26 cellular contexts compared by ENCODE assay signal in genomic region chr1:30322859-30323257, GRCh38.
A peak's percentile ranks its signal among the peaks of the same experiment; 100 is the strongest.
DNase-seq lines count a peak whose midpoint lies in the region; ATAC-seq, FAIRE-seq and TF ChIP-seq lines count a peak whose summit lies in the region.
"Had no signal": no experiment of that assay in that cellular context is flagged by ENCODE, and none has a peak within 500 bp of the region (broad histone marks: within the 10 kb centered on the region; RNA-seq: fewer than 3 reads in every experiment).

No MANE protein-coding gene starts in this region.

- peaks cover 6% of the 10 kb centered on the region for H3K27me3 Mint-ChIP-seq in Caco-2 (ENCODE audit: insufficient read depth, unreplicated experiment)

- no peak for TF ChIP-seq CTCF in right atrium auricular region (IDR thresholded peaks at IDR 0.05)
- TF ChIP-seq CTCF in OCI-LY7 (conservative IDR thresholded peaks at IDR 0.05; ENCODE audit: low read length) = peak; percentile 47; the same call in 1 of the 2 replicates
- TF ChIP-seq CTCF in Caco-2 (IDR thresholded peaks at IDR 0.05; ENCODE audit: insufficient read depth in 1 of 2, low read depth in 1 of 2, low read length in 1 of 2, severe bottlenecking in 1 of 2, unreplicated experiment in 1 of 2) = no peak

- no peak overlapping the region for H3K27ac Mint-ChIP-seq in Caco-2 (ENCODE audit: unreplicated experiment)
- H3K27ac Mint-ChIP-seq: CD8-positive, alpha-beta T cell; dendritic cell treated with granulocyte-macrophage colony-stimulating factor and Interleukin-4, amounts not matched to agents 40 ng/mL and 50 ng/mL, for 4 days had no signal

- BruUV-seq in OCI-LY7 (replicated peaks; lab: Mats Ljungman, UMichigan) = no TSS peak
- no TSS peak for BruUV-seq in Caco-2 (replicated peaks; lab: Mats Ljungman, UMichigan)

- H3K27me3 ChIP-seq in right atrium auricular region (no peaks in the 10 kb centered on the region), right cardiac atrium (ENCODE audit: control insufficient read depth, insufficient read depth) (no peaks in the 10 kb centered on the region), Caco-2 (replicated peaks; ENCODE audit: control insufficient read depth, insufficient read depth, low read length) (no peaks in the 10 kb centered on the region)

- POLR2A ChIA-PET in OCI-LY7 (lab: Charles Lee) (no interaction called here), Caco-2 (lab: Charles Lee) (no interaction called here)

- DNase-seq in right atrium auricular region (ENCODE audit: low spot score) (peak; percentile 7), right cardiac atrium (no peak), OCI-LY7 (ENCODE audit: low spot score) (no peak), islet precursor cell (peak; percentile 63), Caco-2 (no peak), HTR-8/SVneo (ENCODE audit: insufficient read length, low spot score) (no peak), NCI-H2029 treated with DMSO at 0.1 percent for 48 hours (lab: John Stamatoyannopoulos, UW) (no peak)
- DNase-seq: activated CD4-positive, alpha-beta T cell treated with anti-CD3 and anti-CD28 coated beads for 1 hour; activated effector memory CD4-positive, alpha-beta T cell treated with Interleukin-2 at 50 U/mL for 16 hours; foreskin fibroblast; GOT3; hippocampal formation; IMR-90; mesenchymal stem cell; MM.1S; NCI-H187 treated with DMSO at 0.1 percent for 48 hours; NCI-H226; RPMI8226; stimulated activated CD4-positive, alpha-beta T cell treated with anti-CD3 and anti-CD28 coated beads, Interleukin-4, amount 100 ng/mL, for 24 hours had no signal

- no peaks in the 10 kb centered on the region for H3K4me1 Mint-ChIP-seq in Caco-2 (ENCODE audit: low read depth, unreplicated experiment)
- H3K4me1 Mint-ChIP-seq: naive thymus-derived CD8-positive, alpha-beta T cell had no signal

- H3K36me3 Mint-ChIP-seq in Caco-2 (ENCODE audit: insufficient read depth, unreplicated experiment) = no peaks in the 10 kb centered on the region
- H3K36me3 Mint-ChIP-seq: CD8-positive, alpha-beta T cell; naive thymus-derived CD8-positive, alpha-beta T cell had no signal

- H3K4me1 ChIP-seq in right atrium auricular region (no peaks in the 10 kb centered on the region), right cardiac atrium (ENCODE audit: control insufficient read depth, insufficient read depth, low read length) (no peaks in the 10 kb centered on the region), OCI-LY7 (ENCODE audit: insufficient read depth, low read length, poor library complexity, severe bottlenecking) (no peaks in the 10 kb centered on the region), Caco-2 (no peaks in the 10 kb centered on the region)
- H3K4me1 ChIP-seq: breast epithelium, prostate gland had no signal

- no peaks in the 10 kb centered on the region for H3K79me2 ChIP-seq in OCI-LY7 (ENCODE audit: insufficient read depth, low read depth, low read length)

- CTCF ChIA-PET in OCI-LY7 (lab: Charles Lee; ENCODE audit: unreplicated experiment) (no interaction called here), Caco-2 (lab: Charles Lee) (no interaction called here)

- H3K4me2 ChIP-seq in OCI-LY7 (ENCODE audit: low read length) = no peak overlapping the region

- no peaks in the 10 kb centered on the region for H3K9me3 Mint-ChIP-seq in Caco-2 (ENCODE audit: unreplicated experiment)
- H3K9me3 Mint-ChIP-seq: CD8-positive, alpha-beta T cell; dendritic cell treated with granulocyte-macrophage colony-stimulating factor and Interleukin-4, amounts not matched to agents 40 ng/mL and 50 ng/mL, for 4 days; naive thymus-derived CD8-positive, alpha-beta T cell had no signal

- intact Hi-C loops in right cardiac atrium (cut with DNase I) = no loop called here
- intact Hi-C loops in OCI-LY7 (cut with micrococcal nuclease; ENCODE audit: unreplicated experiment) = no loop called here
- intact Hi-C loops in Caco-2 (cut with micrococcal nuclease; ENCODE audit: unreplicated experiment) = no loop called here

- no peak overlapping the region for H3K27ac ChIP-seq in right atrium auricular region
- no peak overlapping the region for H3K27ac ChIP-seq in right cardiac atrium (ENCODE audit: low read length)
- no peak overlapping the region for H3K27ac ChIP-seq in OCI-LY7 (ENCODE audit: low read depth, low read length, poor library complexity, severe bottlenecking)
- H3K27ac ChIP-seq: breast epithelium, prostate gland had no signal

- WGBS in right cardiac atrium = 72% methylated on average over 5 of the region's 5 CpGs

- H3K9me3 ChIP-seq in right atrium auricular region (no peaks in the 10 kb centered on the region), right cardiac atrium (ENCODE audit: control insufficient read depth, low read length) (no peaks in the 10 kb centered on the region), OCI-LY7 (ENCODE audit: low read length) (no peaks in the 10 kb centered on the region), Caco-2 (no peaks in the 10 kb centered on the region)
- H3K9me3 ChIP-seq: breast epithelium, prostate gland had no signal

- no peak for FAIRE-seq in HTR-8/SVneo (lab: Jason Lieb, UNC)
- FAIRE-seq: urothelium cell line had no signal

- no peak for ATAC-seq in right cardiac atrium
- no peak for ATAC-seq in HG03039 (IDR thresholded peaks at IDR 0.05; ENCODE audit: unreplicated experiment)
- ATAC-seq: CD8-positive, alpha-beta T cell; naive thymus-derived CD8-positive, alpha-beta T cell had no signal

- no peak overlapping the region for H3K4me3 Mint-ChIP-seq in Caco-2 (ENCODE audit: unreplicated experiment)
- H3K4me3 Mint-ChIP-seq: CD8-positive, alpha-beta T cell; dendritic cell treated with granulocyte-macrophage colony-stimulating factor and Interleukin-4, amounts not matched to agents 40 ng/mL and 50 ng/mL, for 4 days; naive thymus-derived CD8-positive, alpha-beta T cell had no signal

- H3K4me3 ChIP-seq in right atrium auricular region (no peak overlapping the region), right cardiac atrium (ENCODE audit: low read length) (no peak overlapping the region), OCI-LY7 (ENCODE audit: low read depth, low read length, poor library complexity, severe bottlenecking) (no peak overlapping the region), Caco-2 (ENCODE audit: low read depth, low read length) (no peak overlapping the region)
- H3K4me3 ChIP-seq: breast epithelium, prostate gland had no signal

- H4K20me1 ChIP-seq in OCI-LY7 (ENCODE audit: insufficient read depth, low read length) = no peaks in the 10 kb centered on the region

- H3K9me2 ChIP-seq in OCI-LY7 (ENCODE audit: insufficient read depth, low read length) = no peaks in the 10 kb centered on the region

- H3K36me3 ChIP-seq in right atrium auricular region (no peaks in the 10 kb centered on the region), OCI-LY7 (ENCODE audit: insufficient read depth, low read length) (no peaks in the 10 kb centered on the region), Caco-2 (ENCODE audit: control insufficient read depth, insufficient read depth, low read length) (no peaks in the 10 kb centered on the region)
- H3K36me3 ChIP-seq: breast epithelium, prostate gland had no signal

- no peak overlapping the region for H2AFZ ChIP-seq in OCI-LY7 (ENCODE audit: low read length)

Comparison
In these comparisons a context has a peak if more than half of its experiments do, and no peak if none do; other contexts are left out.
1. DNase-seq: peak in right atrium auricular region (single experiment) and islet precursor cell (single experiment); none in right cardiac atrium (0 of 3), OCI-LY7 (single experiment), Caco-2 (0 of 2), HTR-8/SVneo (single experiment) and NCI-H2029 treated with DMSO at 0.1 percent for 48 hours (single experiment).